Comparison of ENCODE assay signal across 15 cellular contexts in genomic region chr7:151748733-151749132, GRCh38.
"Had no signal": no experiment of that assay in that cellular context is flagged by ENCODE, and none has a peak within 500 bp of the region (broad histone marks: within the 10 kb centered on the region; RNA-seq: fewer than 3 reads in every experiment).

No MANE protein-coding gene starts in this region.

- H3K9me3 ChIP-seq: esophagus squamous epithelium, left lung, lower lobe of right lung, mucosa of descending colon, transverse colon, vagina had no signal

- DNase-seq: cortex of kidney; effector memory CD8-positive, alpha-beta T cell; erythroblast; esophagus squamous epithelium; foreskin melanocyte; left lung; lower lobe of right lung; naive B cell; stimulated activated naive B cell treated with anti-CD40 and anti-IgM and Interleukin-4, amounts not matched to agents 10 μg/mL and 1 μg/mL and 100 μg/mL, for 72 hours; transverse colon had no signal

- H3K79me2 ChIP-seq: parathyroid adenoma had no signal

- H3K27ac ChIP-seq: esophagus squamous epithelium, left lung, lower lobe of right lung, parathyroid adenoma, transverse colon, vagina had no signal

- ATAC-seq: effector memory CD8-positive, alpha-beta T cell; left lung; lower lobe of right lung; mucosa of descending colon; natural killer cell treated with Interleukin-12 subunit alpha and Interleukin-12 subunit beta and Interleukin-15 and Interleukin-18, amount 100 ng/mL, for 72 hours; sciatic nerve; stimulated activated naive B cell treated with anti-CD40 and anti-IgM and Interleukin-4, amounts not matched to agents 10 μg/mL and 1 μg/mL and 100 μg/mL, for 72 hours had no signal

- H2AFZ ChIP-seq: parathyroid adenoma had no signal

- H3K27me3 ChIP-seq: esophagus squamous epithelium, left lung, transverse colon, vagina had no signal

- H3K4me1 ChIP-seq: parathyroid adenoma had no signal

- H3K9ac ChIP-seq: parathyroid adenoma had no signal

- H3K36me3 ChIP-seq: left lung, lower lobe of right lung, transverse colon, vagina had no signal

- H3K4me3 ChIP-seq: esophagus squamous epithelium, left lung, lower lobe of right lung, mucosa of descending colon, transverse colon, vagina had no signal
